1 cellular context compared by ENCODE assay signal in the genomic region with DNA sequence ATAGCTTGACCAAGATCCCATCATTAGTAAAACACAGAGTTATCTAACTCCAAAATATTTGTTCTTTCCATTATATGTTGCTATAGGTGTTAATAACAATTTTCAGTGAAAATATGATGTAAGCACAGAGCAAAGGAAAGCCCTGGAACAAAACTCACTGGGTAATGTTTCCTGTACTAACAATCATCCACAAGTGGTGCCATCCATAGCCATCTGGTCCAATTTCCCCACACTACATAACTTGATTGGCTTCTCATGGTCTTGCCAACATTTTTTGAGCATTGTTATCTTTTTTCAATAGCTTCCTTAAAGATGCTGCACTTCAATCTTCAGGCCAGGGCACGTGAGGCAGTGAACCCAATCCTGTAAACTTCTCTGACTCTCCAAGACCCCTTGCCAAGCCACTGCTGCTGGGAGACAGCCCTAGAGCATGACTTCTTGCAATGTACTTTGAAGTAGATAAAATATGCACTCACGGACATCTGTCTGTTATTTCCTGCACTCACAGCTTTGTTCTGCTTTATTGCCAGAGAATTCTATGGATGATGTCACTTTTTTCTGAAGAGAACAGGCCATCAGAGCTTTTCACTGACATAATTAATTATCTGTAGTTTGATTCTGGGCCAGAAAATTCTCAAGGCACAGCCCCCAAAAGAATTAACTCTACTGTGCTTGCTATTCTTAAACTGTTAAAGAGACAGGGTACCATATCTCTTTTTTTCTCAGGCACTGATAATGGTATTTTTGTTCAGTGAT.
TF ChIP-seq lines count a peak whose summit lies in the region.

No MANE protein-coding gene starts in this region.

TF ChIP-seq in GM23338, 12 proteins besides CTCF, POLR2A, EP300 and RAD21 (continued from another document):
- TF ChIP-seq, protein P1, sequence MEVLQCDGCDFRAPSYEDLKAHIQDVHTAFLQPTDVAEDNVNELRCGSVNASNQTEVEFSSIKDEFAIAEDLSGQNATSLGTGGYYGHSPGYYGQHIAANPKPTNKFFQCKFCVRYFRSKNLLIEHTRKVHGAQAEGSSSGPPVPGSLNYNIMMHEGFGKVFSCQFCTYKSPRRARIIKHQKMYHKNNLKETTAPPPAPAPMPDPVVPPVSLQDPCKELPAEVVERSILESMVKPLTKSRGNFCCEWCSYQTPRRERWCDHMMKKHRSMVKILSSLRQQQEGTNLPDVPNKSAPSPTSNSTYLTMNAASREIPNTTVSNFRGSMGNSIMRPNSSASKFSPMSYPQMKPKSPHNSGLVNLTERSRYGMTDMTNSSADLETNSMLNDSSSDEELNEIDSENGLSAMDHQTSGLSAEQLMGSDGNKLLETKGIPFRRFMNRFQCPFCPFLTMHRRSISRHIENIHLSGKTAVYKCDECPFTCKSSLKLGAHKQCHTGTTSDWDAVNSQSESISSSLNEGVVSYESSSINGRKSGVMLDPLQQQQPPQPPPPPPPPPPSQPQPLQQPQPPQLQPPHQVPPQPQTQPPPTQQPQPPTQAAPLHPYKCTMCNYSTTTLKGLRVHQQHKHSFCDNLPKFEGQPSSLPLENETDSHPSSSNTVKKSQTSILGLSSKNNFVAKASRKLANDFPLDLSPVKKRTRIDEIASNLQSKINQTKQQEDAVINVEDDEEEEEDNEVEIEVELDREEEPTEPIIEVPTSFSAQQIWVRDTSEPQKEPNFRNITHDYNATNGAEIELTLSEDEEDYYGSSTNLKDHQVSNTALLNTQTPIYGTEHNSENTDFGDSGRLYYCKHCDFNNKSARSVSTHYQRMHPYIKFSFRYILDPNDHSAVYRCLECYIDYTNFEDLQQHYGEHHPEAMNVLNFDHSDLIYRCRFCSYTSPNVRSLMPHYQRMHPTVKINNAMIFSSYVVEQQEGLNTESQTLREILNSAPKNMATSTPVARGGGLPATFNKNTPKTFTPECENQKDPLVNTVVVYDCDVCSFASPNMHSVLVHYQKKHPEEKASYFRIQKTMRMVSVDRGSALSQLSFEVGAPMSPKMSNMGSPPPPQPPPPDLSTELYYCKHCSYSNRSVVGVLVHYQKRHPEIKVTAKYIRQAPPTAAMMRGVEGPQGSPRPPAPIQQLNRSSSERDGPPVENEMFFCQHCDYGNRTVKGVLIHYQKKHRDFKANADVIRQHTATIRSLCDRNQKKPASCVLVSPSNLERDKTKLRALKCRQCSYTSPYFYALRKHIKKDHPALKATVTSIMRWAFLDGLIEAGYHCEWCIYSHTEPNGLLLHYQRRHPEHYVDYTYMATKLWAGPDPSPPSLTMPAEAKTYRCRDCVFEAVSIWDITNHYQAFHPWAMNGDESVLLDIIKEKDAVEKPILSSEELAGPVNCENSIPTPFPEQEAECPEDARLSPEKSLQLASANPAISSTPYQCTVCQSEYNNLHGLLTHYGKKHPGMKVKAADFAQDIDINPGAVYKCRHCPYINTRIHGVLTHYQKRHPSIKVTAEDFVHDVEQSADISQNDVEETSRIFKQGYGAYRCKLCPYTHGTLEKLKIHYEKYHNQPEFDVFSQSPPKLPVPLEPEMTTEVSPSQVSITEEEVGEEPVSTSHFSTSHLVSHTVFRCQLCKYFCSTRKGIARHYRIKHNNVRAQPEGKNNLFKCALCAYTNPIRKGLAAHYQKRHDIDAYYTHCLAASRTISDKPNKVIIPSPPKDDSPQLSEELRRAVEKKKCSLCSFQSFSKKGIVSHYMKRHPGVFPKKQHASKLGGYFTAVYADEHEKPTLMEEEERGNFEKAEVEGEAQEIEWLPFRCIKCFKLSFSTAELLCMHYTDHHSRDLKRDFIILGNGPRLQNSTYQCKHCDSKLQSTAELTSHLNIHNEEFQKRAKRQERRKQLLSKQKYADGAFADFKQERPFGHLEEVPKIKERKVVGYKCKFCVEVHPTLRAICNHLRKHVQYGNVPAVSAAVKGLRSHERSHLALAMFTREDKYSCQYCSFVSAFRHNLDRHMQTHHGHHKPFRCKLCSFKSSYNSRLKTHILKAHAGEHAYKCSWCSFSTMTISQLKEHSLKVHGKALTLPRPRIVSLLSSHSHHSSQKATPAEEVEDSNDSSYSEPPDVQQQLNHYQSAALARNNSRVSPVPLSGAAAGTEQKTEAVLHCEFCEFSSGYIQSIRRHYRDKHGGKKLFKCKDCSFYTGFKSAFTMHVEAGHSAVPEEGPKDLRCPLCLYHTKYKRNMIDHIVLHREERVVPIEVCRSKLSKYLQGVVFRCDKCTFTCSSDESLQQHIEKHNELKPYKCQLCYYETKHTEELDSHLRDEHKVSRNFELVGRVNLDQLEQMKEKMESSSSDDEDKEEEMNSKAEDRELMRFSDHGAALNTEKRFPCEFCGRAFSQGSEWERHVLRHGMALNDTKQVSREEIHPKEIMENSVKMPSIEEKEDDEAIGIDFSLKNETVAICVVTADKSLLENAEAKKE (CRISPR knock-in tag; IDR thresholded peaks at IDR 0.05) = no peak
- TF ChIP-seq STAT1 (IDR thresholded peaks at IDR 0.05; ENCODE audit: unreplicated experiment) (no peak), CREB1 (CRISPR knock-in tag; IDR thresholded peaks at IDR 0.05; ENCODE audit: low read depth) (no peak), JUNB (IDR thresholded peaks at IDR 0.05; ENCODE audit: unreplicated experiment) (no peak)
